Comparison of ENCODE assay signal across 8 cellular contexts in genomic region chr11:111601979-111602864, GRCh38. TPM values are rescaled to one million over a fixed set of nuclear protein-coding genes. Genes with fewer than 3 reads are reported as not detected.
DNase-seq lines count a peak whose midpoint lies in the region; ATAC-seq and TF ChIP-seq lines count a peak whose summit lies in the region.

SIK2 (plus strand) TSS chr11:111602449; CDS start chr11:111602564, 115 bp downstream.

- POLR2A ChIA-PET in HCT116 (lab: Charles Lee) = interaction anchor here (1.1 kb wide), 1 partner anchor 164 kb away, joined by 3 read pairs; the partner anchor contains the start of gene PPP2R1B

- no peaks in the 10 kb centered on the region for H3K9me3 Mint-ChIP-seq in activated naive CD4-positive, alpha-beta T cell treated with anti-CD3 and anti-CD28 coated beads for 36 hours

- peak; percentile 97 for DNase-seq in GM03348 (ENCODE audit: low spot score)
- DNase-seq in HCT116 (ENCODE audit: low read depth, low spot score) = peak; percentile 87
- peak; percentile 96 for DNase-seq in MM.1S
- DNase-seq in SJCRH30 = peak; percentile 89 to 92
- DNase-seq in activated naive CD4-positive, alpha-beta T cell treated with anti-CD3 and anti-CD28 coated beads for 36 hours = peak; percentile 91
- DNase-seq in substantia nigra (lab: John Stamatoyannopoulos, UW) = peak; percentile 71 to 100 (median 94)

- TF ChIP-seq CTCF in HCT116 (IDR thresholded peaks at IDR 0.05 in 2 of 3, conservative IDR thresholded peaks at IDR 0.05 in 1 of 3; ENCODE audit: borderline replicate concordance in 1 of 3, insufficient read depth in 1 of 3, low read depth in 2 of 3, low read length in 2 of 3) = peak; percentile 72 to 94 (median 83)
- TF ChIP-seq CTCF in MM.1S (IDR thresholded peaks at IDR 0.05; ENCODE audit: low read length) = peak; percentile 79
- peak; percentile 57 to 99 (median 97) for TF ChIP-seq CTCF in gastroesophageal sphincter (IDR thresholded peaks at IDR 0.05)
- TF ChIP-seq CTCF in neutrophil (IDR thresholded peaks at IDR 0.05) = peak; percentile 49

- H2AFZ ChIP-seq in HCT116 (ENCODE audit: low read depth, low read length, poor library complexity, severe bottlenecking) = peak within 1 kb of the TSS; percentile 95
- H2AFZ ChIP-seq in MM.1S (ENCODE audit: low read length) = peak within 1 kb of the TSS; percentile 78

- H3K9ac ChIP-seq in HCT116 (ENCODE audit: low read length) (peak within 1 kb of the TSS; percentile 91), MM.1S (ENCODE audit: low read length) (peak within 1 kb of the TSS; percentile 96)

- H3K9me2 ChIP-seq in HCT116 (ENCODE audit: insufficient read depth) (no peaks in the 10 kb centered on the region), MM.1S (replicated peaks; ENCODE audit: insufficient read depth, low read length) (no peaks in the 10 kb centered on the region)

- 0 out of 2 replicates have a peak, but pooled peaks cover 7% of the 10 kb centered on the region for H3F3A ChIP-seq in MM.1S (ENCODE audit: insufficient read depth, low read length)

- no peaks in the 10 kb centered on the region for H3K36me3 Mint-ChIP-seq in activated naive CD4-positive, alpha-beta T cell treated with anti-CD3 and anti-CD28 coated beads for 36 hours (ENCODE audit: low read depth)

- intact Hi-C loops in HCT116 (cut with micrococcal nuclease) = loop anchor here (1.0 kb wide), 2 partner anchors 175 to 239 kb away; no protein-coding TSS in a partner anchor
- intact Hi-C loops in activated naive CD4-positive, alpha-beta T cell treated with anti-CD3 and anti-CD28 coated beads for 36 hours (cut with micrococcal nuclease) = loop anchor here (1.0 to 10.0 kb wide), 13 partner anchors 37 to 678 kb away; partner anchors contain the start of genes CFAP68, DLAT, FDXACB1 and POU2AF1

- no peaks in the 10 kb centered on the region for H3K27me3 Mint-ChIP-seq in activated naive CD4-positive, alpha-beta T cell treated with anti-CD3 and anti-CD28 coated beads for 36 hours (ENCODE audit: low read depth)

- peaks cover 6% of the 10 kb centered on the region; the same call in 1 of the 2 replicates for H4K20me1 ChIP-seq in HCT116 (ENCODE audit: insufficient read depth)
- no peaks in the 10 kb centered on the region; the same call in 1 of the 2 replicates for H4K20me1 ChIP-seq in MM.1S (ENCODE audit: insufficient read depth, low read length)

- H3K9me3 ChIP-seq in HCT116 (ENCODE audit: control insufficient read depth in 1 of 2, insufficient read depth in 1 of 2, low read depth in 1 of 2, low read length in 2 of 2) = no peaks in the 10 kb centered on the region
- no peaks in the 10 kb centered on the region for H3K9me3 ChIP-seq in MM.1S (replicated peaks; ENCODE audit: insufficient read depth, low read length)
- no peaks in the 10 kb centered on the region for H3K9me3 ChIP-seq in SJCRH30 (replicated peaks)
- no peaks in the 10 kb centered on the region for H3K9me3 ChIP-seq in gastroesophageal sphincter
- no peaks in the 10 kb centered on the region for H3K9me3 ChIP-seq in neutrophil

- H3K27me3 ChIP-seq in HCT116 (ENCODE audit: insufficient read depth, low read length) (no peaks in the 10 kb centered on the region), MM.1S (replicated peaks; ENCODE audit: insufficient read depth, low read length) (no peaks in the 10 kb centered on the region), SJCRH30 (no peaks in the 10 kb centered on the region), gastroesophageal sphincter (no peaks in the 10 kb centered on the region), neutrophil (peaks cover 7% of the 10 kb centered on the region)

- WGBS in gastroesophageal sphincter (ENCODE audit: low coverage in 1 of 2), 2 donors = 0% methylated on average over 5 to 9 of the region's 100 CpGs

- TF ChIP-seq RAD21 in HCT116 (IDR thresholded peaks at IDR 0.05; ENCODE audit: low read depth) = peak; percentile 100

- ATAC-seq in HCT116 (peak; percentile 88), gastroesophageal sphincter (peak; percentile 97)

- TF ChIP-seq POLR2A in HCT116 (IDR thresholded peaks at IDR 0.05; ENCODE audit: borderline replicate concordance, extremely low read depth, insufficient read depth, insufficient read length) (no peak), gastroesophageal sphincter (IDR thresholded peaks at IDR 0.05) (peak; percentile 28 to 59)

- CTCF ChIA-PET in HCT116 (lab: Charles Lee) = interaction anchor here (1.2 to 1.5 kb wide), 2 partner anchors 175 to 240 kb away, joined by 3 to 5 read pairs; no protein-coding TSS in a partner anchor
- CTCF ChIA-PET in activated naive CD4-positive, alpha-beta T cell treated with anti-CD3 and anti-CD28 coated beads for 36 hours (lab: Charles Lee) = interaction anchor here (1.2 to 3.0 kb wide), 4 partner anchors 150 to 177 kb away, joined by 3 to 19 read pairs (median 14); no protein-coding TSS in a partner anchor

- H3K4me1 ChIP-seq in HCT116 (ENCODE audit: control insufficient read depth in 1 of 2, insufficient read depth in 2 of 2, low read length in 2 of 2) (peaks cover 9 to 27% of the 10 kb centered on the region in 2 experiments; a peak in 3 of 4 replicates), MM.1S (ENCODE audit: low read length) (peaks cover 20% of the 10 kb centered on the region), SJCRH30 (peaks cover 3% of the 10 kb centered on the region), gastroesophageal sphincter (peaks cover 0 to 48% (median 6%) of the 10 kb centered on the region in 3 donors), neutrophil (ENCODE audit: control insufficient read depth in 1 of 2, insufficient read depth in 1 of 2, low read depth in 1 of 2, low read length in 1 of 2) (peaks cover 12 to 19% of the 10 kb centered on the region in 2 experiments)

- H3K79me2 ChIP-seq in HCT116 (ENCODE audit: insufficient read depth, low read length) (peaks cover 43% of the 10 kb centered on the region), MM.1S (ENCODE audit: low read length) (peaks cover 38% of the 10 kb centered on the region)

- H3K4me3 Mint-ChIP-seq in activated naive CD4-positive, alpha-beta T cell treated with anti-CD3 and anti-CD28 coated beads for 36 hours = peak within 1 kb of the TSS; percentile 78

- peak within 1 kb of the TSS; percentile 73 to 76 for H3K4me3 ChIP-seq in HCT116 (replicated peaks in 1 of 2; ENCODE audit: low read depth in 1 of 2, low read length in 2 of 2)
- H3K4me3 ChIP-seq in MM.1S (ENCODE audit: low read length) = peak within 1 kb of the TSS; percentile 92
- peak within 1 kb of the TSS; percentile 94 for H3K4me3 ChIP-seq in SJCRH30
- H3K4me3 ChIP-seq in gastroesophageal sphincter = peak within 1 kb of the TSS; percentile 88 to 90
- peak within 1 kb of the TSS; percentile 75 to 86 for H3K4me3 ChIP-seq in neutrophil (ENCODE audit: low read depth in 1 of 2, low read length in 1 of 2)

- RAD21 ChIA-PET in HCT116 (lab: Charles Lee; ENCODE audit: low non-redundant PET in 1 of 2, low total read pairs in 2 of 2, uncharacterized antibody in 2 of 2, unreplicated experiment in 2 of 2) = interaction anchor here in 1 of 2 experiments (1.0 kb wide), 1 partner anchor 175 kb away, joined by 3 read pairs; no protein-coding TSS in a partner anchor

- BruUV-seq in HCT116 (replicated peaks; lab: Mats Ljungman, UMichigan) = no TSS peak

- H3K4me1 Mint-ChIP-seq in activated naive CD4-positive, alpha-beta T cell treated with anti-CD3 and anti-CD28 coated beads for 36 hours (ENCODE audit: low read depth) = peaks cover 24% of the 10 kb centered on the region

- peak within 1 kb of the TSS; percentile 83 for H3K27ac Mint-ChIP-seq in activated naive CD4-positive, alpha-beta T cell treated with anti-CD3 and anti-CD28 coated beads for 36 hours

- no peaks in the 10 kb centered on the region for H3K36me3 ChIP-seq in HCT116 (ENCODE audit: control insufficient read depth in 1 of 2, insufficient read depth in 2 of 2, low read length in 2 of 2)
- no peaks in the 10 kb centered on the region for H3K36me3 ChIP-seq in MM.1S (replicated peaks; ENCODE audit: insufficient read depth, low read length)
- no peaks in the 10 kb centered on the region for H3K36me3 ChIP-seq in SJCRH30
- H3K36me3 ChIP-seq in gastroesophageal sphincter = no peaks in the 10 kb centered on the region
- H3K36me3 ChIP-seq in neutrophil = no peaks in the 10 kb centered on the region

- H3K4me2 ChIP-seq in HCT116 (ENCODE audit: low read length) (peak within 1 kb of the TSS; percentile 88), MM.1S (ENCODE audit: low read depth, low read length) (peak within 1 kb of the TSS; percentile 92)

- no peak for TF ChIP-seq EP300 in gastroesophageal sphincter (IDR thresholded peaks at IDR 0.05)

- H3K27ac ChIP-seq in HCT116 (ENCODE audit: low read depth, low read length) = peak within 1 kb of the TSS; percentile 72; the same call in 1 of the 2 replicates
- H3K27ac ChIP-seq in MM.1S (ENCODE audit: low read length) = peak within 1 kb of the TSS; percentile 84
- H3K27ac ChIP-seq in SJCRH30 = peak within 1 kb of the TSS; percentile 61
- H3K27ac ChIP-seq in gastroesophageal sphincter = peak within 1 kb of the TSS; percentile 94 to 100 (median 98)
- peak within 1 kb of the TSS; percentile 78 for H3K27ac ChIP-seq in neutrophil
- H3K27ac ChIP-seq in substantia nigra (ENCODE audit: low read depth, low read length, poor library complexity, severe bottlenecking) = peak within 1 kb of the TSS; percentile 88

TF ChIP-seq in HCT116, 20 proteins besides CTCF, POLR2A, EP300 and RAD21 (continues in another document):
- TF ChIP-seq CBX3 (IDR thresholded peaks at IDR 0.05; ENCODE audit: low read depth) = peak; percentile 75
- TF ChIP-seq FOSL1 (IDR thresholded peaks at IDR 0.05; ENCODE audit: low read depth) = no peak
- TF ChIP-seq ELF1 (IDR thresholded peaks at IDR 0.05; ENCODE audit: borderline replicate concordance, low read depth) = no peak; the same call in 1 of the 2 replicates
- peak; percentile 80 for TF ChIP-seq EGR1 (IDR thresholded peaks at IDR 0.05; ENCODE audit: low read depth)
- TF ChIP-seq POLR2AphosphoS5 (IDR thresholded peaks at IDR 0.05; ENCODE audit: low read depth, low read length) = peak; percentile 73
- TF ChIP-seq EZH2phosphoT487 (IDR thresholded peaks at IDR 0.05; ENCODE audit: borderline replicate concordance) = no peak
- TF ChIP-seq SRF (IDR thresholded peaks at IDR 0.05; ENCODE audit: low read depth) = no peak
- no peak for TF ChIP-seq SIN3A (IDR thresholded peaks at IDR 0.05; ENCODE audit: low read depth)
- no peak for TF ChIP-seq JUND (IDR thresholded peaks at IDR 0.05)
- TF ChIP-seq YY1 (IDR thresholded peaks at IDR 0.05; ENCODE audit: extremely low read depth, insufficient replicate concordance, low read depth, low read length) = no peak

RNA-seq across cellular contexts. Expression of gene SIK2, which starts in this region (rescaled TPM):
- 13.0 TPM for total RNA-seq in HCT116 (2021; ENCODE audit: unreplicated experiment)
- polyA plus RNA-seq in HCT116 (2012) = 7.4 and 8.7 TPM in 2 replicates
- total RNA-seq in SJCRH30 (2014; rRNA removed; shearing (Covaris generic)) = 8.5 TPM in 2 replicates
- 1 to 10 TPM; 3.5 to 3.8 TPM for total RNA-seq in activated naive CD4-positive, alpha-beta T cell treated with anti-CD3 and anti-CD28 coated beads for 36 hours
- 10 to 100 TPM; 16.2 to 27.6 (median 20.9) TPM for total RNA-seq in gastroesophageal sphincter

Comparison
In these comparisons a context has a peak if more than half of its experiments do, and no peak if none do; other contexts are left out.
1. Peak in every context shown above with its lines: DNase-seq, ATAC-seq, H3K4me3 ChIP-seq and H3K27ac ChIP-seq.